22 cellular contexts compared by ENCODE assay signal in genomic region chr13:101945435-101945834, GRCh38.
DNase-seq lines count a peak whose midpoint lies in the region; ATAC-seq and TF ChIP-seq lines count a peak whose summit lies in the region.
"Had no signal": no experiment of that assay in that cellular context is flagged by ENCODE, and none has a peak within 500 bp of the region (broad histone marks: within the 10 kb centered on the region; RNA-seq: fewer than 3 reads in every experiment).

No MANE protein-coding gene starts in this region.

- H3K27ac Mint-ChIP-seq in WTC11, result no peak overlapping the region
- H3K27ac Mint-ChIP-seq: activated naive CD4-positive, alpha-beta T cell treated with anti-CD3 and anti-CD28 coated beads, Interleukin-2, amount 50 U/mL, for 24 hours; activated T-cell treated with anti-CD3 and anti-CD28 coated beads, Interleukin-2, amount 50 U/mL, for 72 hours; memory B cell; natural killer cell; T-helper 2 cell treated with Interferon-gamma antibody and Interleukin-4, amounts not matched to agents 5 μg/mL and 100 μg/mL, for 36 hours had no signal

- H3K27me3 ChIP-seq in H7 (ENCODE audit: control insufficient read depth, insufficient read depth, low read length) (no peaks in the 10 kb centered on the region), vagina (no peaks in the 10 kb centered on the region)
- H3K27me3 ChIP-seq: transverse colon had no signal

- TF ChIP-seq POLR2A in vagina (IDR thresholded peaks at IDR 0.05), result no peak

- CTCF ChIA-PET in WTC11 (lab: Charles Lee), result interaction anchor here (0.5 kb wide), 1 partner anchor 47 kb away, joined by 3 read pairs; no protein-coding TSS in a partner anchor

- H3K4me1 ChIP-seq in vagina, result no peaks in the 10 kb centered on the region
- H3K4me1 ChIP-seq: transverse colon had no signal

- H3K9me3 Mint-ChIP-seq in WTC11, result peaks cover 6% of the 10 kb centered on the region
- H3K9me3 Mint-ChIP-seq: memory B cell; T-helper 2 cell treated with Interferon-gamma antibody and Interleukin-4, amounts not matched to agents 5 μg/mL and 100 μg/mL, for 36 hours had no signal

- POLR2A ChIA-PET in WTC11 (lab: Charles Lee), result no interaction called here

- ATAC-seq in WTC11, result peak; percentile 90
- ATAC-seq: activated T-cell treated with anti-CD3 and anti-CD28 coated beads, Interleukin-2, amount 50 U/mL, for 72 hours; natural killer cell had no signal

- H3K4me3 ChIP-seq in H7 (ENCODE audit: insufficient read depth, low read depth, low read length) (no peak overlapping the region), vagina (no peak overlapping the region)
- H3K4me3 ChIP-seq: coronary artery, SK-N-MC, transverse colon had no signal

- H3K4me1 Mint-ChIP-seq in WTC11, result peaks cover 7% of the 10 kb centered on the region
- H3K4me1 Mint-ChIP-seq: activated naive CD4-positive, alpha-beta T cell treated with anti-CD3 and anti-CD28 coated beads, Interleukin-2, amount 50 U/mL, for 24 hours; memory B cell; natural killer cell had no signal

- DNase-seq in G401 (ENCODE audit: low spot score) (peak; percentile 80), H7 (peak; percentile 7), WTC11 (ENCODE audit: low spot score) (peak; percentile 22), iris pigment epithelial cell (ENCODE audit: low read depth) (peak; percentile 10), NCI-H128 (lab: John Stamatoyannopoulos, UW; ENCODE audit: unreplicated experiment) (no peak), NCI-H2196 treated with DMSO at 0.1 percent for 48 hours (lab: John Stamatoyannopoulos, UW; ENCODE audit: unreplicated experiment) (no peak), vagina (ENCODE audit: extremely low spot score in 2 of 2) (no peak), retina (no peak)
- DNase-seq: activated CD4-positive, CD25-positive, alpha-beta regulatory T cell; activated T-cell treated with anti-CD3 and anti-CD28 coated beads, Interleukin-2, amount 50 U/mL, for 72 hours; EL; kidney glomerular epithelial cell; natural killer cell; NCI-H1105; NCI-H774; stimulated activated naive CD4-positive, alpha-beta T cell treated with Interleukin-2 at 50 U/mL for 16 hours; transverse colon had no signal

- H3K4me3 Mint-ChIP-seq in WTC11, result no peak overlapping the region
- H3K4me3 Mint-ChIP-seq: activated naive CD4-positive, alpha-beta T cell treated with anti-CD3 and anti-CD28 coated beads, Interleukin-2, amount 50 U/mL, for 24 hours; activated T-cell treated with anti-CD3 and anti-CD28 coated beads, Interleukin-2, amount 50 U/mL, for 72 hours; memory B cell; natural killer cell; T-helper 2 cell treated with Interferon-gamma antibody and Interleukin-4, amounts not matched to agents 5 μg/mL and 100 μg/mL, for 36 hours had no signal

- no peaks in the 10 kb centered on the region for H3K27me3 Mint-ChIP-seq in WTC11 (ENCODE audit: low read depth)
- H3K27me3 Mint-ChIP-seq: memory B cell had no signal

- intact Hi-C loops in vagina (cut with DNase I), result no loop called here

- no peaks in the 10 kb centered on the region for H3K9me3 ChIP-seq in vagina
- H3K9me3 ChIP-seq: transverse colon had no signal

- no peak for TF ChIP-seq CTCF in WTC11 (IDR thresholded peaks at IDR 0.05)
- TF ChIP-seq CTCF in vagina (IDR thresholded peaks at IDR 0.05), result no peak

- in situ Hi-C loops in G401 (cut with HindIII; ENCODE audit: low sequenced_read_pairs), result no loop called here

- H3K36me3 ChIP-seq in H7 (replicated peaks; ENCODE audit: control insufficient read depth, insufficient read depth, low read length) (no peaks in the 10 kb centered on the region), vagina (no peaks in the 10 kb centered on the region)
- H3K36me3 ChIP-seq: transverse colon had no signal

- no peak overlapping the region for H3K27ac ChIP-seq in vagina
- H3K27ac ChIP-seq: coronary artery, transverse colon had no signal

- H3K36me3 Mint-ChIP-seq in WTC11, result no peaks in the 10 kb centered on the region
- H3K36me3 Mint-ChIP-seq: activated naive CD4-positive, alpha-beta T cell treated with anti-CD3 and anti-CD28 coated beads, Interleukin-2, amount 50 U/mL, for 24 hours; memory B cell; natural killer cell had no signal

TF ChIP-seq in WTC11, 78 proteins besides CTCF, POLR2A, EP300 and RAD21:
- TF ChIP-seq IRF2 (CRISPR knock-in tag; IDR thresholded peaks at IDR 0.05; ENCODE audit: borderline replicate concordance, low read depth) (no peak), ZNF396 (CRISPR knock-in tag; IDR thresholded peaks at IDR 0.05; ENCODE audit: borderline replicate concordance) (no peak), GRHL2 (CRISPR knock-in tag; IDR thresholded peaks at IDR 0.05; ENCODE audit: insufficient replicate concordance, severe bottlenecking) (no peak), CREM (CRISPR knock-in tag; IDR thresholded peaks at IDR 0.05) (no peak), ZSCAN18 (CRISPR knock-in tag; IDR thresholded peaks at IDR 0.05) (no peak), ZNF423 (CRISPR knock-in tag; IDR thresholded peaks at IDR 0.05) (no peak), AR (CRISPR knock-in tag; IDR thresholded peaks at IDR 0.05) (no peak)
TF ChIP-seq in WTC11: peak in this region for 0.

Comparison
In these comparisons a context has a peak if more than half of its experiments do, and no peak if none do; other contexts are left out.
1. DNase-seq: peak in G401 (single experiment), H7 (single experiment), WTC11 (single experiment) and iris pigment epithelial cell (single experiment); none in NCI-H128 (single experiment), NCI-H2196 treated with DMSO at 0.1 percent for 48 hours (single experiment), vagina (0 of 2) and retina (single experiment).